29 cellular contexts compared by ENCODE assay signal in the genomic region with DNA sequence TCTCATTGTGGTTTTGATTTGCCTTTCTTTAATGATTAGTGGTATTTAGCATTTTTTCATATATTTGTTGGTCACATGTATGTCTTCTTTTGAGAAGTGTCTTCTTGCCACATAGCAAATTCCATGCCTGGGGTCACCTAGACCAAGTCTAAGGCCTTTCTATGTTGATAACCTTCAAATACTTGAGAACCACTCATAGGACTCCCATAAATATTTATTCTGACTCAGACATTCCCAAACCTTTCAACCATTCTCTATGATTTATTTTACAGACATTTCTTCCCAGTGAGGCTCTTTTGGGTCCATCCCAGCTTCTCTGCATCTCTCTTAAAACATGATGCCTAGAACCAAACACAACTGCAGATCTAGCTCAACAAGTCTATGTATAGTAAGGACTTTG.
DNase-seq lines count a peak whose midpoint lies in the region; ATAC-seq, FAIRE-seq and TF ChIP-seq lines count a peak whose summit lies in the region.
"Had no signal": no experiment of that assay in that cellular context is flagged by ENCODE, and none has a peak within 500 bp of the region (broad histone marks: within the 10 kb centered on the region; RNA-seq: fewer than 3 reads in every experiment).

No MANE protein-coding gene starts in this region.

- DNase-seq in DMS53 (lab: John Stamatoyannopoulos, UW): peak; percentile 13
- DNase-seq in DMS53 treated with DMSO at 0.1 percent for 48 hours (lab: John Stamatoyannopoulos, UW; ENCODE audit: unreplicated experiment): no peak
- peak; percentile 46 for DNase-seq in RCC 7860 (ENCODE audit: low spot score)
- DNase-seq in fibroblast of villous mesenchyme (ENCODE audit: low read depth): peak; percentile 81
- DNase-seq in substantia nigra (lab: John Stamatoyannopoulos, UW): no peak
- DNase-seq in cortex of kidney (lab: John Stamatoyannopoulos, UW): no peak
- no peak for DNase-seq in NOMO-1 (lab: John Stamatoyannopoulos, UW; ENCODE audit: unreplicated experiment in 2 of 2)
- DNase-seq: activated CD4-positive, alpha-beta T cell treated with anti-CD3 and anti-CD28 coated beads, Interleukin-2, amount 50 U/mL, for 4 hours; activated gamma-delta T cell; amygdala; CD4-positive, CD25-positive, alpha-beta regulatory T cell; effector CD4-positive, alpha-beta T cell; heart right ventricle; islet precursor cell; mammary epithelial cell; naive B cell; NCI-H1105; NCI-H2107; NCI-H524 treated with DMSO at 0.1 percent for 48 hours; posterior cingulate gyrus; stimulated activated CD4-positive, alpha-beta T cell treated with anti-CD3 and anti-CD28 coated beads, Interleukin-1b, Interleukin-23, amount 100 ng/mL, for 48 hours; stimulated activated naive CD4-positive, alpha-beta T cell treated with Interleukin-2 at 50 U/mL for 16 hours; T-cell; transverse colon; WERI-Rb-1 had no signal

- TF ChIP-seq CTCF in fibroblast of villous mesenchyme (IDR thresholded peaks at IDR 0.05; ENCODE audit: insufficient read depth, low read depth, low read length): no peak

- no peak overlapping the region for H3K27ac ChIP-seq in substantia nigra (ENCODE audit: low read depth, low read length, poor library complexity, severe bottlenecking)
- H3K27ac ChIP-seq: 22Rv1, esophagus muscularis mucosa, heart right ventricle, transverse colon, WERI-Rb-1 had no signal

- no peak for FAIRE-seq in RCC 7860 (lab: Jason Lieb, UNC)

- ATAC-seq in HG02973 (IDR thresholded peaks at IDR 0.05; ENCODE audit: unreplicated experiment): no peak
- ATAC-seq: heart right ventricle, Right ventricle myocardium inferior, T-cell had no signal

- no peak overlapping the region for H3K4me3 ChIP-seq in fibroblast of villous mesenchyme (ENCODE audit: low read depth, low read length)
- H3K4me3 ChIP-seq: esophagus muscularis mucosa, heart right ventricle, transverse colon had no signal

Comparison
In these comparisons a context has a peak if more than half of its experiments do, and no peak if none do; other contexts are left out.
1. DNase-seq: peak in DMS53 (single experiment), RCC 7860 (single experiment) and fibroblast of villous mesenchyme (single experiment); none in DMS53 treated with DMSO at 0.1 percent for 48 hours (single experiment), substantia nigra (0 of 49), cortex of kidney (single experiment) and NOMO-1 (0 of 2).